22 cellular contexts compared by ENCODE assay signal in the genomic region with DNA sequence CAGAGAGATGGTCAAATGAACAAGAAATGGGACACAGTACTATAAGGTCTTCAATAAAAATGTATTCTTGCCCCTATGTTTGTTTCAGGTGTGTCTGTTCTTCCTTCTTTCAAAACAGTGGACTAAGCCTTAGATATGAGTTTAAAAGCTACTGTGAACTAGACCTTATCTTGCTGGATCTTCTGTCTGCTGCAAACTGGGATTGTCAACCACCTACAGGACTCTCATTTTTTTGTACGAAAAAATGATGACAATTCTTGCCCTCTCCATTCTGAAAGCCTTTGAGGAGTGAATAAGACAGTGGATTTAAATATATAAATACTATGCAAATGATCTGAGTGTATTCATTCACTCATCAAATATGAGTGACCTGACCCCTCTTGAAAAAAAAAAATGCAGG.
"Had no signal": no experiment of that assay in that cellular context is flagged by ENCODE, and none has a peak within 500 bp of the region (broad histone marks: within the 10 kb centered on the region; RNA-seq: fewer than 3 reads in every experiment).

No MANE protein-coding gene starts in this region.

- H2AFZ ChIP-seq: parathyroid adenoma had no signal

- H3K27ac ChIP-seq: colonic mucosa, esophagus squamous epithelium, neutrophil, parathyroid adenoma, right lobe of liver, suprapubic skin, transverse colon, vagina had no signal

- H3K9me3 ChIP-seq: colonic mucosa, neutrophil, right lobe of liver, suprapubic skin, vagina had no signal

- H3K4me3 ChIP-seq: colonic mucosa, esophagus squamous epithelium, mucosa of descending colon, right lobe of liver, suprapubic skin, transverse colon, vagina had no signal

- H3K79me2 ChIP-seq: parathyroid adenoma had no signal

- H3K27me3 ChIP-seq: colonic mucosa, esophagus squamous epithelium, neutrophil, right lobe of liver, suprapubic skin, transverse colon, vagina had no signal

- DNase-seq: colonic mucosa; effector memory CD4-positive, alpha-beta T cell; esophagus squamous epithelium; hypothalamus; immature natural killer cell; mesenchymal stem cell; mucosa of descending colon; naive B cell; right lobe of liver; small intestine; stimulated activated CD4-positive, alpha-beta T cell treated with anti-CD3 and anti-CD28 coated beads, Interleukin-15, amount 100 ng/mL, for 24 hours; stimulated activated CD4-positive, alpha-beta T cell treated with anti-CD3 and anti-CD28 coated beads, Interleukin-4, amount 100 ng/mL, for 1 hour; stimulated activated CD8-positive, alpha-beta memory T cell treated with anti-CD3 and anti-CD28 coated beads, Interleukin-4, amount 100 ng/mL, for 48 hours; stimulated activated naive CD4-positive, alpha-beta T cell; stimulated activated naive CD8-positive, alpha-beta T cell treated with anti-CD3 and anti-CD28 coated beads, Interleukin-15, amount 100 ng/mL, for 72 hours; transverse colon had no signal

- ATAC-seq: left lobe of liver; mucosa of descending colon; natural killer cell treated with Interleukin-12 subunit alpha and Interleukin-12 subunit beta and Interleukin-15 and Interleukin-18, amount 100 ng/mL, for 72 hours; right lobe of liver; stimulated activated naive CD8-positive, alpha-beta T cell treated with anti-CD3 and anti-CD28 coated beads, Interleukin-15, amount 100 ng/mL, for 72 hours had no signal

- H3K36me3 ChIP-seq: colonic mucosa, esophagus squamous epithelium, neutrophil, right lobe of liver, suprapubic skin, transverse colon, vagina had no signal

- H3K4me1 ChIP-seq: colonic mucosa, esophagus squamous epithelium, parathyroid adenoma, suprapubic skin, transverse colon had no signal
